ENCODE assay signal across 8 cellular contexts in genomic region chr14:20327005-20327869, GRCh38. TPM values are rescaled to one million over a fixed set of nuclear protein-coding genes. Genes with fewer than 3 reads are reported as not detected.
DNase-seq lines count a peak whose midpoint lies in the region; ATAC-seq and FAIRE-seq lines count a peak whose summit lies in the region.

No MANE protein-coding gene starts in this region.

- WGBS in trophoblast cell (ENCODE audit: extremely low coverage, insufficient coverage, insufficient read length): no CpG with 5 or more reads among the region's 8 CpGs

- no peak overlapping the region for H3K4me2 ChIP-seq in trophoblast cell (ENCODE audit: low read length)

- no peak overlapping the region for H2BK12ac ChIP-seq in trophoblast cell (ENCODE audit: low read length)

- H3K4me3 ChIP-seq in trophoblast cell (ENCODE audit: low read depth, low read length): no peak overlapping the region

- FAIRE-seq in frontal cortex (lab: Jason Lieb, UNC): peak; percentile 94

- intact Hi-C loops in activated CD4-positive, alpha-beta T cell treated with anti-CD3 and anti-CD28 coated beads, Interleukin-2, amount 10 ng/mL, durations not matched to agents 24 days and 14 days (cut with micrococcal nuclease): loop anchor here (1.0 kb wide), 4 partner anchors 16 to 282 kb away; partner anchors contain the start of genes APEX1 and PARP2

- no peaks in the 10 kb centered on the region for H3K9me3 Mint-ChIP-seq in activated CD4-positive, alpha-beta T cell treated with anti-CD3 and anti-CD28 coated beads, Interleukin-2, amount 10 ng/mL, durations not matched to agents 24 days and 14 days
- no peaks in the 10 kb centered on the region for H3K9me3 Mint-ChIP-seq in activated T-cell treated with anti-CD3 and anti-CD28 coated beads, Interleukin-2, amount 50 U/mL, for 4 hours

- H3K4me3 Mint-ChIP-seq in activated CD4-positive, alpha-beta T cell treated with anti-CD3 and anti-CD28 coated beads, Interleukin-2, amount 10 ng/mL, durations not matched to agents 24 days and 14 days: peak overlapping the region; percentile 56
- H3K4me3 Mint-ChIP-seq in activated T-cell treated with anti-CD3 and anti-CD28 coated beads, Interleukin-2, amount 50 U/mL, for 4 hours: no peak overlapping the region

- no peak overlapping the region for H3K14ac ChIP-seq in trophoblast cell (ENCODE audit: low read length)

- H3K9me3 ChIP-seq in trophoblast cell (ENCODE audit: insufficient read depth, low read depth, low read length): no peaks in the 10 kb centered on the region

- H4K12ac ChIP-seq in trophoblast cell (ENCODE audit: low read depth, low read length): no peak overlapping the region

- no peaks in the 10 kb centered on the region for H3K4me1 ChIP-seq in trophoblast cell (ENCODE audit: control insufficient read depth in 1 of 2, insufficient read depth in 2 of 2, low read length in 2 of 2)

- peaks cover 31% of the 10 kb centered on the region for H3K4me1 Mint-ChIP-seq in activated CD4-positive, alpha-beta T cell treated with anti-CD3 and anti-CD28 coated beads, Interleukin-2, amount 10 ng/mL, durations not matched to agents 24 days and 14 days
- peaks cover 26% of the 10 kb centered on the region for H3K4me1 Mint-ChIP-seq in activated T-cell treated with anti-CD3 and anti-CD28 coated beads, Interleukin-2, amount 50 U/mL, for 4 hours (ENCODE audit: low read depth)

- no peaks in the 10 kb centered on the region for H3K27me3 ChIP-seq in trophoblast cell (ENCODE audit: insufficient read depth, low read length)

- H4K8ac ChIP-seq in trophoblast cell (ENCODE audit: low read depth, low read length): no peak overlapping the region

- H2BK5ac ChIP-seq in trophoblast cell (ENCODE audit: low read depth, low read length, poor library complexity): no peak overlapping the region

- H3K27ac Mint-ChIP-seq in activated CD4-positive, alpha-beta T cell treated with anti-CD3 and anti-CD28 coated beads, Interleukin-2, amount 10 ng/mL, durations not matched to agents 24 days and 14 days: peak overlapping the region; percentile 31

- no peak overlapping the region for H4K91ac ChIP-seq in trophoblast cell (ENCODE audit: low read depth, low read length)

- no peak overlapping the region for H3K4ac ChIP-seq in trophoblast cell (ENCODE audit: low read depth, low read length)

- no peak overlapping the region for H3K9ac ChIP-seq in trophoblast cell (ENCODE audit: low read length)

- no peak overlapping the region for H3K18ac ChIP-seq in trophoblast cell (ENCODE audit: low read length)

- no peak overlapping the region for H2AK5ac ChIP-seq in trophoblast cell (ENCODE audit: low read length)

- H3K36me3 Mint-ChIP-seq in activated CD4-positive, alpha-beta T cell treated with anti-CD3 and anti-CD28 coated beads, Interleukin-2, amount 10 ng/mL, durations not matched to agents 24 days and 14 days (ENCODE audit: low read depth): peaks cover 43% of the 10 kb centered on the region
- H3K36me3 Mint-ChIP-seq in activated T-cell treated with anti-CD3 and anti-CD28 coated beads, Interleukin-2, amount 50 U/mL, for 4 hours (ENCODE audit: insufficient read depth): peaks cover 13% of the 10 kb centered on the region

- H3K79me1 ChIP-seq in trophoblast cell (ENCODE audit: low read length): no peaks in the 10 kb centered on the region

- no peak overlapping the region for H3K27ac ChIP-seq in trophoblast cell (ENCODE audit: low read depth, low read length)

- H3K79me2 ChIP-seq in trophoblast cell (ENCODE audit: control insufficient read depth, insufficient read depth, low read length, poor library complexity): peaks cover 4% of the 10 kb centered on the region

- no peak overlapping the region for H3K23ac ChIP-seq in trophoblast cell (ENCODE audit: low read length)

- ATAC-seq in HG02798 (IDR thresholded peaks at IDR 0.05; ENCODE audit: poor library complexity, unreplicated experiment) (peak; percentile 65), HG03039 (IDR thresholded peaks at IDR 0.05; ENCODE audit: unreplicated experiment) (no peak)
- peak; percentile 35 to 63 for ATAC-seq in activated T-cell treated with anti-CD3 and anti-CD28 coated beads, Interleukin-2, amount 50 U/mL, for 4 hours

- H2BK120ac ChIP-seq in trophoblast cell (ENCODE audit: insufficient read depth, low read length, poor library complexity): no peak overlapping the region

- no peaks in the 10 kb centered on the region for H3K27me3 Mint-ChIP-seq in activated CD4-positive, alpha-beta T cell treated with anti-CD3 and anti-CD28 coated beads, Interleukin-2, amount 10 ng/mL, durations not matched to agents 24 days and 14 days
- no peaks in the 10 kb centered on the region for H3K27me3 Mint-ChIP-seq in activated T-cell treated with anti-CD3 and anti-CD28 coated beads, Interleukin-2, amount 50 U/mL, for 4 hours (ENCODE audit: low read depth)

- peak; percentile 83 for DNase-seq in activated CD4-positive, alpha-beta T cell treated with anti-CD3 and anti-CD28 coated beads, Interleukin-2, amount 10 ng/mL, durations not matched to agents 24 days and 14 days
- DNase-seq in activated CD4-positive, alpha-beta T cell treated with anti-CD3 and anti-CD28 coated beads, Interleukin-2, amount 50 U/mL, for 4 hours: no peak
- peak; percentile 9 for DNase-seq in NCI-H226
- no peak for DNase-seq in activated T-cell treated with anti-CD3 and anti-CD28 coated beads, Interleukin-2, amount 50 U/mL, for 4 hours
- DNase-seq in frontal cortex (ENCODE audit: low spot score in 2 of 2): peak; percentile 36 to 58
- peak; percentile 20 to 88 for DNase-seq in trophoblast cell

- no peak overlapping the region for H2AFZ ChIP-seq in trophoblast cell (ENCODE audit: insufficient read depth, low read length, poor library complexity)

- peaks cover 14 to 19% of the 10 kb centered on the region in 2 experiments for H3K36me3 ChIP-seq in trophoblast cell (ENCODE audit: control insufficient read depth in 1 of 2, insufficient read depth in 2 of 2, low read length in 2 of 2)

RNA-seq across cellular contexts. Expression of gene CCNB1IP1, which starts 5.8 kb away (rescaled TPM):
- total RNA-seq in activated CD4-positive, alpha-beta T cell treated with anti-CD3 and anti-CD28 coated beads, Interleukin-2, amount 10 ng/mL, durations not matched to agents 24 days and 14 days: 60.5 and 61.8 TPM in 2 replicates
- total RNA-seq in activated T-cell treated with anti-CD3 and anti-CD28 coated beads, Interleukin-2, amount 50 U/mL, for 4 hours: 10 to 100 TPM; 28.9 to 38.0 (median 33.0) TPM
- 86.0 TPM for total RNA-seq in frontal cortex
- 56.3 and 57.3 TPM in 2 replicates for polyA plus RNA-seq in trophoblast cell (2013)

RNA-seq across cellular contexts. Expression of gene PARP2, which starts 16.2 kb away (rescaled TPM):
- total RNA-seq in activated CD4-positive, alpha-beta T cell treated with anti-CD3 and anti-CD28 coated beads, Interleukin-2, amount 10 ng/mL, durations not matched to agents 24 days and 14 days: 32.0 and 33.1 TPM in 2 replicates
- 10 to 100 TPM; 16.9 to 22.9 (median 22.1) TPM for total RNA-seq in activated T-cell treated with anti-CD3 and anti-CD28 coated beads, Interleukin-2, amount 50 U/mL, for 4 hours
- total RNA-seq in frontal cortex: 20.8 TPM
- polyA plus RNA-seq in trophoblast cell (2013): 26.8 and 27.1 TPM in 2 replicates

RNA-seq across cellular contexts. Expression of gene TTC5, which starts 21.5 kb away (rescaled TPM):
- 36.2 and 39.7 TPM in 2 replicates for total RNA-seq in activated CD4-positive, alpha-beta T cell treated with anti-CD3 and anti-CD28 coated beads, Interleukin-2, amount 10 ng/mL, durations not matched to agents 24 days and 14 days
- 10 to 100 TPM; 40.3 to 41.9 (median 41.5) TPM for total RNA-seq in activated T-cell treated with anti-CD3 and anti-CD28 coated beads, Interleukin-2, amount 50 U/mL, for 4 hours
- total RNA-seq in frontal cortex: 30.6 TPM
- 5.0 and 5.4 TPM in 2 replicates for polyA plus RNA-seq in trophoblast cell (2013)

Comparison
In these comparisons a context has a peak if more than half of its experiments do, and no peak if none do; other contexts are left out.
1. DNase-seq: peak in activated CD4-positive, alpha-beta T cell treated with anti-CD3 and anti-CD28 coated beads, Interleukin-2, amount 10 ng/mL, durations not matched to agents 24 days and 14 days (single experiment), NCI-H226 (single experiment), frontal cortex (2 of 2) and trophoblast cell (2 of 2); none in activated CD4-positive, alpha-beta T cell treated with anti-CD3 and anti-CD28 coated beads, Interleukin-2, amount 50 U/mL, for 4 hours (0 of 2) and activated T-cell treated with anti-CD3 and anti-CD28 coated beads, Interleukin-2, amount 50 U/mL, for 4 hours (single experiment).